ENCODE assay signal across 8 cellular contexts in the genomic region with DNA sequence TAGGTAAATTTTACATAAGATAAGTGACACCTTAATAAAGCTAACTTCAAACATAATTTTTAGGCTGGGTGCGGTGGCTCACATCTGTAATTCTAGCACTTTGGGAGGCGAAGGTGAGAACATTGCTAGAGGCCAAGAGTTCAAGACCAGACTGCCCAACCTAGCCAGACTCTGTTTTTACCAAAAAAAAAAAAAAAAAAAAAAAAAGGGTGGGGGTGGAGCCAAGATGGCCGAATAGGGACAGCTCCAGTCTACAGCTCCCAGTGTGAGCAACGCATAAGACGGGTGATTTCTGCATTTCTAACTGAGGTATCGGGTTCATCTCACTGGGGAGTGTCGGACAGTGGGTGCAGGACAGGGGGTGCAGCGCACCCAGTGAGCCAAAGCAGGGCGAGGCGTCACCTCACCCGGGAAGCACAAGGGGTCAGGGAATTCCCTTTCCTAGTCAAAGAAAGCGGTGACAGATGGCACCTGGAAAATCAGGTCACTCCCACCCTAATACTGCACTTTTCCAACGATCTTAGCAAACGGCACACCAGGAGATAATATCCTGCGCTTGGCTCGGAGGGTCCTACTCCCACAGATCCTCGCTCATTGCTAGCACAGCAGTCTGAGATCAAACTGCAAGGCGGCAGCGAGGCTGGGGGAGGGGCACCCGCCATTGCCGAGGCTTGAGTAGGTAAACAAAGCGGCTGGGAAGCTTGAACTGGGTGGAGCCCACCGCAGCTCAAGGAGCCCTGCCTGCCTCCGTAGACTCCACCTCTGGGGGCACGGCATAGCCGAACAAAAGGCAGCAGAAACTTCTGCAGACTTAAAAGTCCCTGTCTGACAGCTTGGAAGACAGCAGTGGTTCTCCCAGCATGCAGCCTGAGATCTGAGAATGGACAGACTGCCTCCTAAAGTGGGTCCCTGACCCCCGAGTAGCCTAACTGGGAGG. TPM values are rescaled to one million over a fixed set of nuclear protein-coding genes. Genes with fewer than 3 reads are reported as not detected.
DNase-seq lines count a peak whose midpoint lies in the region; ATAC-seq and TF ChIP-seq lines count a peak whose summit lies in the region.
"Not testable (repeated sequence)": the region's sequence is repeated elsewhere in the genome, so short reads cannot be mapped to it uniquely, and the experiment has no call there.

No MANE protein-coding gene starts in this region.

- CTCF ChIA-PET in activated B cell treated with CpG ODN at 0.5 μM for 24 hours (lab: Charles Lee) = not testable (repeated sequence)

- in situ Hi-C loops in astrocyte of the spinal cord (cut with HindIII; ENCODE audit: low sequenced_read_pairs) = not testable (repeated sequence)

- H3K27ac ChIP-seq in esophagus muscularis mucosa (replicated peaks in 1 of 4) (peak overlapping the region in 3 of 4 donors; percentile 3 to 39 (median 27)), parathyroid adenoma (peak overlapping the region; percentile 25)

- not testable (repeated sequence) for H3K27me3 ChIP-seq in esophagus muscularis mucosa; parathyroid adenoma (ENCODE audit: control insufficient read depth, insufficient read depth, low read length)

- not testable (repeated sequence) for H3K27ac Mint-ChIP-seq in activated B cell treated with CpG ODN at 0.5 μM for 24 hours
- H3K27ac Mint-ChIP-seq in type B pancreatic cell = peak overlapping the region; percentile 91

- TF ChIP-seq CTCF in activated B cell treated with CpG ODN at 0.5 μM for 24 hours (IDR thresholded peaks at IDR 0.05); astrocyte of the spinal cord (IDR thresholded peaks at IDR 0.05; ENCODE audit: low read depth, low read length); esophagus muscularis mucosa (IDR thresholded peaks at IDR 0.05); parathyroid adenoma (IDR thresholded peaks at IDR 0.05); type B pancreatic cell (conservative IDR thresholded peaks at IDR 0.05): not testable (repeated sequence)

- peaks cover 0 to 11% (median 5%) of the 10 kb centered on the region in 4 donors for H3K4me1 ChIP-seq in esophagus muscularis mucosa
- H3K4me1 ChIP-seq in parathyroid adenoma = not testable (repeated sequence)

- H3K9me3 ChIP-seq in esophagus muscularis mucosa; parathyroid adenoma (ENCODE audit: control insufficient read depth, low read length): not testable (repeated sequence)

- H3K9me3 Mint-ChIP-seq in activated B cell treated with CpG ODN at 0.5 μM for 24 hours, type B pancreatic cell: not testable (repeated sequence)

- H3K36me3 Mint-ChIP-seq in activated B cell treated with CpG ODN at 0.5 μM for 24 hours (ENCODE audit: low read depth); type B pancreatic cell: not testable (repeated sequence)

- intact Hi-C loops in activated B cell treated with CpG ODN at 0.5 μM for 24 hours (cut with micrococcal nuclease); esophagus muscularis mucosa (cut with DNase I): not testable (repeated sequence)

- peak overlapping the region; percentile 27 for H3K4me3 ChIP-seq in astrocyte of the spinal cord (ENCODE audit: low read depth, low read length)
- H3K4me3 ChIP-seq in esophagus muscularis mucosa = peak overlapping the region; percentile 44 to 56 (median 52)
- peak overlapping the region; percentile 50 for H3K4me3 ChIP-seq in parathyroid adenoma (ENCODE audit: low read depth, low read length)

- not testable (repeated sequence) for H3K79me2 ChIP-seq in parathyroid adenoma

- POLR2A ChIA-PET in activated B cell treated with CpG ODN at 0.5 μM for 24 hours (lab: Charles Lee) = not testable (repeated sequence)

- not testable (repeated sequence) for ATAC-seq in activated B cell treated with CpG ODN at 0.5 μM for 24 hours (ENCODE audit: low read depth)

- TF ChIP-seq POLR2A in esophagus muscularis mucosa (IDR thresholded peaks at IDR 0.05; ENCODE audit: low read depth) = not testable (repeated sequence)

- WGBS in esophagus muscularis mucosa = 37% methylated on average over 22 of the region's 27 CpGs

- H3K4me1 Mint-ChIP-seq in activated B cell treated with CpG ODN at 0.5 μM for 24 hours = peaks cover 16% of the 10 kb centered on the region
- H3K4me1 Mint-ChIP-seq in type B pancreatic cell (ENCODE audit: unreplicated experiment) = peaks cover 20% of the 10 kb centered on the region

- not testable (repeated sequence) for H3K27me3 Mint-ChIP-seq in activated B cell treated with CpG ODN at 0.5 μM for 24 hours, type B pancreatic cell

- not testable (repeated sequence) for H3K36me3 ChIP-seq in esophagus muscularis mucosa; parathyroid adenoma (ENCODE audit: control insufficient read depth, insufficient read depth, low read length)

- TF ChIP-seq EP300 in esophagus muscularis mucosa (IDR thresholded peaks at IDR 0.05) = not testable (repeated sequence)

- H3K4me3 Mint-ChIP-seq in activated B cell treated with CpG ODN at 0.5 μM for 24 hours = peak overlapping the region; percentile 46
- H3K4me3 Mint-ChIP-seq in type B pancreatic cell = peak overlapping the region; percentile 95

- DNase-seq in EH (ENCODE audit: low read depth) = peak; percentile 9
- DNase-seq in NCI-H226 = peak; percentile 28
- DNase-seq in activated B cell treated with CpG ODN at 0.5 μM for 24 hours; astrocyte of the spinal cord (ENCODE audit: low read depth, low spot score); esophagus muscularis mucosa (ENCODE audit: extremely low spot score): not testable (repeated sequence)
- peak; percentile 77 for DNase-seq in left kidney (ENCODE audit: low read depth, low spot score)
- peak; percentile 73 for DNase-seq in type B pancreatic cell (ENCODE audit: extremely low spot score, unreplicated experiment)

- H3K9ac ChIP-seq in parathyroid adenoma = not testable (repeated sequence)

- H3K4me2 ChIP-seq in parathyroid adenoma (ENCODE audit: low read length) = peak overlapping the region; percentile 31

- H2AFZ ChIP-seq in parathyroid adenoma = peak overlapping the region; percentile 71

RNA-seq across cellular contexts. Expression of a gene that starts 32.2 kb away (rescaled TPM):
- total RNA-seq in activated B cell treated with CpG ODN at 0.5 μM for 24 hours (15.5 and 17.2 TPM in 2 replicates), esophagus muscularis mucosa (1 to 10 TPM; 1.5 to 6.8 (median 1.7) TPM), type B pancreatic cell (ENCODE audit: low replicate concordance) (18.2 and 29.6 TPM in 2 replicates)
